Comparison of ENCODE assay signal across 8 cellular contexts in the genomic region with DNA sequence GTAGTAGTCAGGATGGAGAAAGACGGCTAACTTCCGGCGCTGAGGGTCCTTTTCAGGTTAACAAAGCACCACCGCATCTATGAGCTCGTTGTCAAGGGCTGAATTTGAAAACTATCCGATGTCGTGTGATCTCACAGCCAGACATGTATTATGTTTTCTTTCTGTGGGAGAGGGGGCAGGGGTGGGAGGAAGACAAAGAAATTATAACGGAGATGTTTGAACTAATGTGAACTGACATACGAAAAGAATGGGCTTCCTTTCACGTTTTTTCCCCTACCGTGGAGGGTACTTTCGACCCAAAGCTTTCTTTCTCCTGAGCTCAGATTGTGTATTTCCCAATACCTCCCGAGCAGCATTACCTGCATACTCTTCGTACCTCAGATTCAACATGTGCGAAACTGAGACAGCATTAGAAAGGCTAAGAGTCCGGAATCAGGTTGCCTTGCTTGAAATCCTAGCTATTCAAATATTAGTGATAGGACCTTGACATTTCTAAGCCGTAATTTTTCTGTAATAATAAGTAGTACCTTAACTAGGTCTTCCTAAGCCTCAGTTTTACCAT. TPM values are rescaled to one million over a fixed set of nuclear protein-coding genes. Genes with fewer than 3 reads are reported as not detected.
DNase-seq lines count a peak whose midpoint lies in the region; ATAC-seq and TF ChIP-seq lines count a peak whose summit lies in the region.

No MANE protein-coding gene starts in this region.

- no peaks in the 10 kb centered on the region for H3K36me3 ChIP-seq in heart right ventricle
- H3K36me3 ChIP-seq in mesendoderm (ENCODE audit: control insufficient read depth, insufficient read depth, low read length), result no peaks in the 10 kb centered on the region
- no peaks in the 10 kb centered on the region for H3K36me3 ChIP-seq in upper lobe of right lung

- no peak overlapping the region for H2BK15ac ChIP-seq in mesendoderm (replicated peaks; ENCODE audit: low read depth)

- H3K36me3 Mint-ChIP-seq in MCF 10A (ENCODE audit: insufficient read depth, unreplicated experiment), result no peaks in the 10 kb centered on the region

- H3K23ac ChIP-seq in mesendoderm (ENCODE audit: low read length), result no peak overlapping the region

- H3K4me1 Mint-ChIP-seq in MCF 10A (ENCODE audit: insufficient read depth, unreplicated experiment), result no peaks in the 10 kb centered on the region

- peak overlapping the region; percentile 97 for H3K56ac ChIP-seq in mesendoderm (ENCODE audit: low read length)

- no peak overlapping the region for H2BK120ac ChIP-seq in mesendoderm (ENCODE audit: low read depth, low read length)

- WGBS in heart right ventricle, 2 donors, result 37 to 39% methylated on average over 17 of the region's 17 CpGs
- WGBS in mesendoderm (ENCODE audit: extremely low coverage, insufficient coverage, low lambda C conversion rate), result no CpG with 5 or more reads among the region's 17 CpGs

- H3K4me1 ChIP-seq in heart right ventricle (peaks cover 0 to 20% (median 7%) of the 10 kb centered on the region in 9 donors), mesendoderm (ENCODE audit: control insufficient read depth, low read depth, low read length) (peaks cover 12% of the 10 kb centered on the region), upper lobe of right lung (peaks cover 3% of the 10 kb centered on the region)

- CTCF ChIA-PET in MCF 10A (lab: Yijun Ruan, JAX), result interaction anchor here (0.6 to 1.8 kb wide), 10 partner anchors 8 to 347 kb away, joined by 3 to 5 read pairs (median 3); a partner anchor contains a TSS

- peaks cover 3% of the 10 kb centered on the region for H3K79me1 ChIP-seq in mesendoderm (ENCODE audit: low read length)

- H3K4me2 ChIP-seq in mesendoderm (ENCODE audit: low read length), result peak overlapping the region; percentile 32

- H3K18ac ChIP-seq in mesendoderm (ENCODE audit: low read length), result no peak overlapping the region

- peaks cover 10% of the 10 kb centered on the region for H3K79me2 ChIP-seq in mesendoderm (ENCODE audit: control insufficient read depth, insufficient read depth, low read length)

- H3K27ac ChIP-seq in heart right ventricle (peak overlapping the region in 4 of 10 donors; percentile 39 to 73 (median 56)), mesendoderm (ENCODE audit: low read depth, low read length) (no peak overlapping the region), upper lobe of right lung (peak overlapping the region; percentile 78)

- TF ChIP-seq CTCF in heart right ventricle (IDR thresholded peaks at IDR 0.05) (no peak), MCF 10A (IDR thresholded peaks at IDR 0.05; ENCODE audit: unreplicated experiment) (no peak), upper lobe of right lung (IDR thresholded peaks at IDR 0.05) (no peak)

- intact Hi-C loops in heart right ventricle (cut with DNase I) (no loop called here), Right ventricle myocardium superior (cut with DNase I) (no loop called here), MCF 10A (cut with micrococcal nuclease) (loop anchor here (1.0 kb wide), 1 partner anchor 74 kb away; no protein-coding TSS in a partner anchor), upper lobe of right lung (cut with DNase I) (no loop called here), sciatic nerve (cut with DNase I) (no loop called here)

- no peak overlapping the region for H4K8ac ChIP-seq in mesendoderm (ENCODE audit: low read depth, low read length)

- peaks cover 0 to 7% (median 0%) of the 10 kb centered on the region in 11 donors for H3K9me3 ChIP-seq in heart right ventricle
- H3K9me3 ChIP-seq in upper lobe of right lung, result no peaks in the 10 kb centered on the region

- peak overlapping the region; percentile 74 for H3K27ac Mint-ChIP-seq in MCF 10A (ENCODE audit: low read depth, unreplicated experiment)

- peak overlapping the region; percentile 1 for H4K5ac ChIP-seq in mesendoderm (ENCODE audit: low read length)

- H2AK5ac ChIP-seq in mesendoderm (ENCODE audit: low read length), result no peak overlapping the region

- no peaks in the 10 kb centered on the region for H3K9me3 Mint-ChIP-seq in MCF 10A (ENCODE audit: unreplicated experiment)

- H2BK5ac ChIP-seq in mesendoderm (ENCODE audit: low read length), result no peak overlapping the region

- TSS peak; percentile 68 for BruUV-seq in MCF 10A (replicated peaks; lab: Mats Ljungman, UMichigan)

- peak overlapping the region; percentile 79 for H3K4me3 Mint-ChIP-seq in MCF 10A (ENCODE audit: unreplicated experiment)

- H3K27me3 Mint-ChIP-seq in MCF 10A (ENCODE audit: insufficient read depth, unreplicated experiment), result no peaks in the 10 kb centered on the region

- no peak for ATAC-seq in heart right ventricle
- ATAC-seq in Right ventricle myocardium superior (ENCODE audit: poor library complexity), result no peak
- ATAC-seq in upper lobe of right lung, result no peak
- no peak for ATAC-seq in sciatic nerve

- DNase-seq in heart right ventricle (no peak), Right ventricle myocardium superior (no peak), MCF 10A (ENCODE audit: unreplicated experiment) (no peak), mesendoderm (no peak), upper lobe of right lung (no peak), NCI-H1930 (lab: John Stamatoyannopoulos, UW) (no peak), SW 1271 (lab: John Stamatoyannopoulos, UW) (no peak), sciatic nerve (ENCODE audit: low spot score) (no peak)

- POLR2A ChIA-PET in MCF 10A (lab: Yijun Ruan, JAX), result interaction anchor here (0.7 to 1.3 kb wide), 5 partner anchors 10 to 162 kb away, joined by 3 to 10 read pairs (median 4); no protein-coding TSS in a partner anchor

- H3K27me3 ChIP-seq in heart right ventricle (peaks cover 0 to 11% (median 0%) of the 10 kb centered on the region in 7 donors), mesendoderm (ENCODE audit: insufficient read depth, low read length, poor library complexity) (no peaks in the 10 kb centered on the region), upper lobe of right lung (no peaks in the 10 kb centered on the region)

- no peak overlapping the region for H3K4ac ChIP-seq in mesendoderm (ENCODE audit: low read depth, low read length)

- H3K4me3 ChIP-seq in heart right ventricle (peak overlapping the region in 9 of 10 donors; percentile 51 to 74 (median 70)), mesendoderm (ENCODE audit: low read length) (peak overlapping the region; percentile 18), upper lobe of right lung (peak overlapping the region; percentile 65)

- peak overlapping the region; percentile 20 for H3K9ac ChIP-seq in mesendoderm (ENCODE audit: low read length)

RNA-seq across cellular contexts. Expression of a gene that starts 0.7 kb away (rescaled TPM):
- total RNA-seq in heart right ventricle (10 to 100 TPM in 3 of 10 donors, 1 to 10 TPM in 7; 4.2 to 17.7 (median 7.3) TPM), Right ventricle myocardium superior (6.1 TPM), MCF 10A (2022) (24.0 and 25.5 TPM in 2 replicates), upper lobe of right lung (28.2 TPM), sciatic nerve (31.3 TPM)
- polyA plus RNA-seq in heart right ventricle, result 1 to 10 TPM; 2.4 to 3.1 TPM
- 73.0 TPM for polyA plus RNA-seq in mesendoderm (2013, experiment 1 of 2)
- polyA plus RNA-seq in mesendoderm (2013, experiment 2 of 2), result 78.9 TPM

Comparison
In these comparisons a context has a peak if more than half of its experiments do, and no peak if none do; other contexts are left out.
1. H3K4me3 ChIP-seq: peak in every context shown above with its lines; median percentile 70 in heart right ventricle; 65 in upper lobe of right lung; 18 in mesendoderm.